Comparison of ENCODE assay signal across 9 cellular contexts in genomic region chr6:37059344-37060194, GRCh38. TPM values are rescaled to one million over a fixed set of nuclear protein-coding genes. Genes with fewer than 3 reads are reported as not detected.
DNase-seq lines count a peak whose midpoint lies in the region; ATAC-seq, FAIRE-seq and TF ChIP-seq lines count a peak whose summit lies in the region.
"Had no signal": no experiment of that assay in that cellular context is flagged by ENCODE, and none has a peak within 500 bp of the region (broad histone marks: within the 10 kb centered on the region; RNA-seq: fewer than 3 reads in every experiment).

No MANE protein-coding gene starts in this region.

- H3K4me1 ChIP-seq in ES-I3 (ENCODE audit: insufficient read depth, low read length), result peaks cover 27% of the 10 kb centered on the region; the same call in 1 of the 2 replicates
- peaks cover 51% of the 10 kb centered on the region for H3K4me1 ChIP-seq in mammary epithelial cell (ENCODE audit: insufficient read depth, low read length)
- H3K4me1 ChIP-seq in keratinocyte (ENCODE audit: control insufficient read depth, extremely low read depth, insufficient read depth, low read length), result peaks cover 54% of the 10 kb centered on the region

- CTCF ChIA-PET in mammary epithelial cell (lab: Charles Lee; ENCODE audit: low non-redundant PET), result interaction anchor here (0.7 kb wide), 1 partner anchor 10 kb away, joined by 3 read pairs; no protein-coding TSS in a partner anchor
- CTCF ChIA-PET in T-cell (lab: Charles Lee), result no interaction called here

- H4K20me1 ChIP-seq in mammary epithelial cell (ENCODE audit: insufficient read depth, low read length) (no peaks in the 10 kb centered on the region), keratinocyte (ENCODE audit: control insufficient read depth, extremely low read depth, insufficient read depth, low read length) (no peaks in the 10 kb centered on the region)

- TF ChIP-seq POLR2A in NB4 (IDR thresholded peaks at IDR 0.05; ENCODE audit: extremely low read depth, insufficient read length), result no peak

- no peak overlapping the region for H3K4me3 Mint-ChIP-seq in stimulated activated effector memory CD8-positive, alpha-beta T cell treated with anti-CD3 and anti-CD28 coated beads, Interleukin-12 subunit alpha, Interleukin-12 subunit beta, amount 100 ng/mL, for 72 hours
- H3K4me3 Mint-ChIP-seq in T-cell, result no peak overlapping the region
- H3K4me3 Mint-ChIP-seq: stimulated activated naive CD8-positive, alpha-beta T cell treated with anti-CD3 and anti-CD28 coated beads, Interleukin-15, Interleukin-2, amounts not matched to agents 100 ng/mL and 50 ng/mL, for 24 hours had no signal

- peak; percentile 81 for ATAC-seq in stimulated activated effector memory CD8-positive, alpha-beta T cell treated with anti-CD3 and anti-CD28 coated beads, Interleukin-12 subunit alpha, Interleukin-12 subunit beta, amount 100 ng/mL, for 72 hours
- ATAC-seq in T-cell (replicated peaks in 1 of 4) (no peak), HG02610 (IDR thresholded peaks at IDR 0.05; ENCODE audit: unreplicated experiment) (no peak)

- DNase-seq in NB4 (ENCODE audit: low read depth) (peak; percentile 76), mammary epithelial cell (peak; percentile 98), keratinocyte (ENCODE audit: low read depth, low spot score) (peak; percentile 85), T-cell (no peak), NCI-H526 (lab: John Stamatoyannopoulos, UW) (no peak)
- DNase-seq in stimulated activated effector memory CD8-positive, alpha-beta T cell treated with anti-CD3 and anti-CD28 coated beads, Interleukin-12 subunit alpha, Interleukin-12 subunit beta, amount 100 ng/mL, for 72 hours (ENCODE audit: low spot score in 2 of 2), result no peak

- H3K4me2 ChIP-seq in mammary epithelial cell (ENCODE audit: insufficient read depth, low read depth, low read length), result peak overlapping the region; percentile 69
- H3K4me2 ChIP-seq in keratinocyte (ENCODE audit: control insufficient read depth, extremely low read depth, insufficient read depth, low read depth, low read length), result peak overlapping the region; percentile 90

- H3K9ac ChIP-seq in ES-I3 (ENCODE audit: low read depth, low read length) (peak overlapping the region; percentile 38; the same call in 1 of the 2 replicates), mammary epithelial cell (ENCODE audit: insufficient read depth, low read length) (peak overlapping the region; percentile 71), keratinocyte (ENCODE audit: control insufficient read depth, extremely low read depth, insufficient read depth, low read length) (peak overlapping the region; percentile 70)

- intact Hi-C loops in mammary epithelial cell (cut with micrococcal nuclease), result loop anchor here (1.0 to 2.0 kb wide), 4 partner anchors 17 to 113 kb away; no protein-coding TSS in a partner anchor

- peak overlapping the region; percentile 64 for H3K27ac Mint-ChIP-seq in stimulated activated effector memory CD8-positive, alpha-beta T cell treated with anti-CD3 and anti-CD28 coated beads, Interleukin-12 subunit alpha, Interleukin-12 subunit beta, amount 100 ng/mL, for 72 hours
- H3K27ac Mint-ChIP-seq in T-cell, result no peak overlapping the region
- H3K27ac Mint-ChIP-seq: stimulated activated naive CD8-positive, alpha-beta T cell treated with anti-CD3 and anti-CD28 coated beads, Interleukin-15, Interleukin-2, amounts not matched to agents 100 ng/mL and 50 ng/mL, for 24 hours had no signal

- TF ChIP-seq CTCF in NB4 (IDR thresholded peaks at IDR 0.05; ENCODE audit: low read depth, low read length), result peak; percentile 47
- peak; percentile 64 to 87 for TF ChIP-seq CTCF in mammary epithelial cell (conservative IDR thresholded peaks at IDR 0.05 in 1 of 2, IDR thresholded peaks at IDR 0.05 in 1 of 2; ENCODE audit: extremely low read depth in 1 of 2, insufficient read depth in 1 of 2, low read depth in 1 of 2, low read length in 2 of 2)
- peak in 2 of 3 experiments; percentile 77 to 82 for TF ChIP-seq CTCF in keratinocyte (optimal IDR thresholded peaks at IDR 0.05 in 1 of 3, IDR thresholded peaks at IDR 0.05 in 1 of 3, conservative IDR thresholded peaks at IDR 0.05 in 1 of 3; ENCODE audit: extremely low read depth in 1 of 3, insufficient read depth in 2 of 3, low read length in 3 of 3)

- no peaks in the 10 kb centered on the region for H3K9me1 ChIP-seq in keratinocyte (ENCODE audit: control insufficient read depth, extremely low read depth, insufficient read depth, low read length)

- FAIRE-seq in keratinocyte (lab: Jason Lieb, UNC), result peak; percentile 62

- H2AFZ ChIP-seq in mammary epithelial cell (ENCODE audit: low read depth, low read length), result peak overlapping the region; percentile 74
- H2AFZ ChIP-seq in keratinocyte (ENCODE audit: control insufficient read depth, low read length), result peak overlapping the region; percentile 24

- H3K4me3 ChIP-seq in NB4 (ENCODE audit: low read depth, low read length) (no peak overlapping the region), mammary epithelial cell (replicated peaks in 1 of 3; ENCODE audit: insufficient read depth in 1 of 3, low read depth in 2 of 3, low read length in 3 of 3) (peak overlapping the region in 2 of 3 experiments; percentile 16 to 27), keratinocyte (ENCODE audit: control insufficient read depth in 2 of 3, extremely low read depth in 1 of 3, insufficient read depth in 2 of 3, low read depth in 1 of 3, low read length in 3 of 3) (peak overlapping the region in 2 of 3 experiments; percentile 22 to 40)

- H3K36me3 Mint-ChIP-seq in stimulated activated effector memory CD8-positive, alpha-beta T cell treated with anti-CD3 and anti-CD28 coated beads, Interleukin-12 subunit alpha, Interleukin-12 subunit beta, amount 100 ng/mL, for 72 hours, result no peaks in the 10 kb centered on the region
- H3K36me3 Mint-ChIP-seq in T-cell, result no peaks in the 10 kb centered on the region

- no peaks in the 10 kb centered on the region for H3K27me3 Mint-ChIP-seq in T-cell
- H3K27me3 Mint-ChIP-seq: stimulated activated naive CD8-positive, alpha-beta T cell treated with anti-CD3 and anti-CD28 coated beads, Interleukin-15, Interleukin-2, amounts not matched to agents 100 ng/mL and 50 ng/mL, for 24 hours had no signal

- no peaks in the 10 kb centered on the region for H3K27me3 ChIP-seq in mammary epithelial cell (ENCODE audit: insufficient read depth, low read length)
- H3K27me3 ChIP-seq in keratinocyte (ENCODE audit: control insufficient read depth, extremely low read depth, insufficient read depth, low read length), result no peaks in the 10 kb centered on the region

- POLR2A ChIA-PET in T-cell (lab: Charles Lee), result no interaction called here

- H3K9me3 Mint-ChIP-seq in stimulated activated effector memory CD8-positive, alpha-beta T cell treated with anti-CD3 and anti-CD28 coated beads, Interleukin-12 subunit alpha, Interleukin-12 subunit beta, amount 100 ng/mL, for 72 hours, result no peaks in the 10 kb centered on the region
- no peaks in the 10 kb centered on the region for H3K9me3 Mint-ChIP-seq in T-cell
- H3K9me3 Mint-ChIP-seq: stimulated activated naive CD8-positive, alpha-beta T cell treated with anti-CD3 and anti-CD28 coated beads, Interleukin-15, Interleukin-2, amounts not matched to agents 100 ng/mL and 50 ng/mL, for 24 hours had no signal

- in situ Hi-C loops in mammary epithelial cell (cut with MboI; ENCODE audit: low sequenced_read_pairs in 2 of 2), result loop anchor here in 1 of 2 donors (5.0 to 10.0 kb wide), 3 partner anchors 37 to 145 kb away; no protein-coding TSS in a partner anchor

- dilution Hi-C loops in mammary epithelial cell (cut with HindIII; ENCODE audit: low sequenced_read_pairs), result no loop called here
- dilution Hi-C loops in keratinocyte (cut with MboI; ENCODE audit: extremely low pct_ligation_motif_present, low sequenced_read_pairs), result no loop called here

- H3K79me2 ChIP-seq in mammary epithelial cell (ENCODE audit: insufficient read depth, low read length) (no peaks in the 10 kb centered on the region), keratinocyte (ENCODE audit: control insufficient read depth, insufficient read depth, low read length) (no peaks in the 10 kb centered on the region)

- peak overlapping the region; percentile 83 for H3K27ac ChIP-seq in mammary epithelial cell (ENCODE audit: insufficient read depth, low read depth, low read length)
- peak overlapping the region; percentile 83 for H3K27ac ChIP-seq in keratinocyte (ENCODE audit: control insufficient read depth, insufficient read depth, low read length)

- BruUV-seq in mammary epithelial cell (replicated peaks; lab: Mats Ljungman, UMichigan), result TSS peak; percentile 23

- H3K9me3 ChIP-seq in ES-I3 (ENCODE audit: control insufficient read depth, insufficient read depth, low read length) (no peaks in the 10 kb centered on the region), mammary epithelial cell (replicated peaks; ENCODE audit: insufficient read depth, low read length) (no peaks in the 10 kb centered on the region), keratinocyte (ENCODE audit: control insufficient read depth, low read depth, low read length) (no peaks in the 10 kb centered on the region)

- peaks cover 28% of the 10 kb centered on the region for H3K4me1 Mint-ChIP-seq in stimulated activated effector memory CD8-positive, alpha-beta T cell treated with anti-CD3 and anti-CD28 coated beads, Interleukin-12 subunit alpha, Interleukin-12 subunit beta, amount 100 ng/mL, for 72 hours
- H3K4me1 Mint-ChIP-seq in T-cell, result peaks cover 0 to 10% (median 3%) of the 10 kb centered on the region in 3 donors

- no peaks in the 10 kb centered on the region for H3K36me3 ChIP-seq in ES-I3 (ENCODE audit: insufficient read depth, low read length)
- H3K36me3 ChIP-seq in mammary epithelial cell (ENCODE audit: insufficient read depth, low read length), result no peaks in the 10 kb centered on the region
- H3K36me3 ChIP-seq in keratinocyte (ENCODE audit: control insufficient read depth in 2 of 2, extremely low read depth in 1 of 2, insufficient read depth in 2 of 2, low read length in 2 of 2), result no peaks in the 10 kb centered on the region

- 11% methylated on average over 18 of the region's 19 CpGs for WGBS in mammary epithelial cell (ENCODE audit: low coverage, missing lambda C conversion rate)

RNA-seq across cellular contexts. Expression of gene FGD2, which starts 54.1 kb away (rescaled TPM):
- not detected for total RNA-seq in mammary epithelial cell
- not detected for polyA plus RNA-seq in mammary epithelial cell
- polyA minus RNA-seq in mammary epithelial cell, result not detected
- 0.03 to 0.13 TPM (median 0.08 TPM) in 3 replicates for polyA plus RNA-seq in keratinocyte
- 0.09 TPM for polyA plus RNA-seq in keratinocyte (2011; ENCODE audit: low read depth)
- polyA plus RNA-seq in keratinocyte (2011; cell fraction: cytosol; rRNA removed), result 0.04 and 0.08 TPM in 2 replicates
- 0.09 and 0.23 TPM in 2 replicates for polyA plus RNA-seq in keratinocyte (2011; cell fraction: nucleus; rRNA removed)
- 0.66 TPM in 1 of 2 replicates, not detected in the other for polyA plus RNA-seq in keratinocyte (2012; ENCODE audit: low replicate concordance)
- 0.03 to 0.40 TPM (median 0.13 TPM) in 3 replicates for polyA minus RNA-seq in keratinocyte
- polyA minus RNA-seq in keratinocyte (2011; cell fraction: cytosol; rRNA and poly(A)+ RNA removed), result not detected
- polyA minus RNA-seq in keratinocyte (2011; cell fraction: nucleus; rRNA and poly(A)+ RNA removed), result 0.16 and 0.32 TPM in 2 replicates
- 10 to 100 TPM in 1 of 5 donors, 1 to 10 TPM in 4; 2.8 to 11.1 (median 3.3) TPM for total RNA-seq in T-cell

Comparison
In these comparisons a context has a peak if more than half of its experiments do, and no peak if none do; other contexts are left out.
1. DNase-seq: peak in NB4 (single experiment), mammary epithelial cell (single experiment) and keratinocyte (single experiment); none in stimulated activated effector memory CD8-positive, alpha-beta T cell treated with anti-CD3 and anti-CD28 coated beads, Interleukin-12 subunit alpha, Interleukin-12 subunit beta, amount 100 ng/mL, for 72 hours (0 of 2), T-cell (0 of 34) and NCI-H526 (0 of 2).
2. Peak in every context shown above with its lines, with median percentiles within 50 percentile points of each other: H3K9ac ChIP-seq and CTCF ChIP-seq.